Comparison of ENCODE assay signal across 8 cellular contexts in genomic region chr3:187101184-187102072, GRCh38. TPM values are rescaled to one million over a fixed set of nuclear protein-coding genes. Genes with fewer than 3 reads are reported as not detected.
DNase-seq lines count a peak whose midpoint lies in the region; ATAC-seq and TF ChIP-seq lines count a peak whose summit lies in the region.

No MANE protein-coding gene starts in this region.

- peak; percentile 77 for ATAC-seq in stimulated activated naive CD8-positive, alpha-beta T cell treated with anti-CD3 and anti-CD28 coated beads, Interleukin-15, Interleukin-2, amounts not matched to agents 100 U/mL and 50 U/mL, for 24 hours
- ATAC-seq in GM19328 (IDR thresholded peaks at IDR 0.05; ENCODE audit: unreplicated experiment), result no peak

- no peak for TF ChIP-seq CTCF in dorsolateral prefrontal cortex (IDR thresholded peaks at IDR 0.05 in 54 of 56, conservative IDR thresholded peaks at IDR 0.05 in 2 of 56; ENCODE audit: low read depth in 1 of 56, partially characterized antibody in 56 of 56)

- intact Hi-C loops in dorsolateral prefrontal cortex (cut with DNase I), result no loop called here

- peaks cover 0 to 9% of the 10 kb centered on the region in 2 donors for H3K4me1 ChIP-seq in mucosa of rectum (ENCODE audit: control insufficient read depth in 2 of 2, insufficient read depth in 2 of 2, low read length in 2 of 2)

- TF ChIP-seq RAD21 in Ishikawa (IDR thresholded peaks at IDR 0.05; ENCODE audit: low read depth), result no peak

- H3K4me3 ChIP-seq in dorsolateral prefrontal cortex (peak overlapping the region in 40 of 59 donors; percentile 2 to 53 (median 32)), mucosa of rectum (ENCODE audit: low read length in 2 of 2) (peak overlapping the region; percentile 43 to 58)

- H3K27me3 ChIP-seq in dorsolateral prefrontal cortex (no peaks in the 10 kb centered on the region), mucosa of rectum (ENCODE audit: control insufficient read depth in 2 of 2, insufficient read depth in 2 of 2, low read length in 2 of 2) (no peaks in the 10 kb centered on the region)

- TF ChIP-seq EP300 in Ishikawa (IDR thresholded peaks at IDR 0.05; ENCODE audit: borderline replicate concordance), result no peak

- H3K9me3 ChIP-seq in mucosa of rectum (ENCODE audit: control insufficient read depth in 2 of 2, low read length in 2 of 2), result no peaks in the 10 kb centered on the region

- H3K36me3 ChIP-seq in mucosa of rectum (ENCODE audit: control insufficient read depth in 2 of 2, insufficient read depth in 2 of 2, low read length in 2 of 2), result no peaks in the 10 kb centered on the region

- peak overlapping the region in 1 of 2 donors; percentile 47 for H3K9ac ChIP-seq in mucosa of rectum (ENCODE audit: low read depth in 1 of 2, low read length in 2 of 2)

- H3K27ac ChIP-seq in dorsolateral prefrontal cortex (peak overlapping the region in 39 of 59 donors; percentile 0 to 70 (median 39)), mucosa of rectum (ENCODE audit: low read depth in 2 of 2, low read length in 2 of 2) (peak overlapping the region in 1 of 2 donors; percentile 35)

- peak; percentile 9 for DNase-seq in GM04503 (ENCODE audit: low read depth)
- peak; percentile 70 for DNase-seq in activated CD4-positive, alpha-beta T cell treated with anti-CD3 and anti-CD28 coated beads for 48 hours
- DNase-seq in dorsolateral prefrontal cortex, result peak in 2 of 10 donors; percentile 26 to 47
- DNase-seq in stimulated activated naive CD8-positive, alpha-beta T cell treated with anti-CD3 and anti-CD28 coated beads, Interleukin-15, Interleukin-2, amounts not matched to agents 100 U/mL and 50 U/mL, for 24 hours, result peak; percentile 68
- DNase-seq in NCI-H748 (lab: John Stamatoyannopoulos, UW; ENCODE audit: unreplicated experiment), result no peak

TF ChIP-seq in Ishikawa, 13 proteins besides CTCF, POLR2A, EP300 and RAD21:
- no peak for TF ChIP-seq CREB1 (IDR thresholded peaks at IDR 0.05; ENCODE audit: low read depth)
- peak; percentile 70 for TF ChIP-seq NFIC (IDR thresholded peaks at IDR 0.05)

RNA-seq across cellular contexts. Expression of gene RPL39L, which starts 37.9 kb away (rescaled TPM):
- 1 to 10 TPM; 1.7 to 9.9 (median 5.1) TPM for total RNA-seq in dorsolateral prefrontal cortex
